In genomic region chr6:84554069-84554468, GRCh38 we compare ENCODE assay signal across 24 cellular contexts.
DNase-seq lines count a peak whose midpoint lies in the region; ATAC-seq, FAIRE-seq and TF ChIP-seq lines count a peak whose summit lies in the region.
"Had no signal": no experiment of that assay in that cellular context is flagged by ENCODE, and none has a peak within 500 bp of the region (broad histone marks: within the 10 kb centered on the region; RNA-seq: fewer than 3 reads in every experiment).

No MANE protein-coding gene starts in this region.

- no peak overlapping the region for H3K4me2 ChIP-seq in HepG2 (ENCODE audit: low read depth, low read length)
- H3K4me2 ChIP-seq: A549 had no signal

- CTCF ChIA-PET in HepG2 (lab: Yijun Ruan, JAX; ENCODE audit: low intra/inter-chr PET ratio, low total read pairs), result no interaction called here

- TF ChIP-seq POLR2A in HepG2 (IDR thresholded peaks at IDR 0.05; ENCODE audit: insufficient read depth in 1 of 2, low read depth in 2 of 2, low read length in 2 of 2), result no peak

- H3K4me1 ChIP-seq in liver (ENCODE audit: control insufficient read depth in 4 of 4, insufficient read depth in 4 of 4, low read length in 3 of 4) (no peaks in the 10 kb centered on the region), HepG2 (ENCODE audit: insufficient read depth, low read length) (no peaks in the 10 kb centered on the region), right cardiac atrium (ENCODE audit: control insufficient read depth, insufficient read depth, low read length) (no peaks in the 10 kb centered on the region)
- H3K4me1 ChIP-seq: A549 had no signal

- DNase-seq in HepG2 (ENCODE audit: low spot score), result no peak
- DNase-seq in cardiac fibroblast (ENCODE audit: low read depth in 2 of 2), result peak; percentile 65 to 82
- no peak for DNase-seq in right cardiac atrium
- no peak for DNase-seq in glomerular visceral epithelial cell (ENCODE audit: extremely low spot score)
- no peak for DNase-seq in H4 (ENCODE audit: low spot score)
- DNase-seq in cortex of kidney (lab: John Stamatoyannopoulos, UW), result no peak
- DNase-seq: activated CD4-positive, alpha-beta T cell treated with anti-CD3 and anti-CD28 coated beads, Interleukin-2, amount 50 U/mL, for 48 hours; activated CD8-positive, alpha-beta memory T cell treated with anti-CD3 and anti-CD28 coated beads, Interleukin-2, amount 50 U/mL, for 4 hours; Calu3; cerebellar nuclear complex; Karpas-422; NCI-H1694; NCI-H2171 treated with DMSO at 0.1 percent for 48 hours; NCI-H524 treated with DMSO at 0.1 percent for 48 hours; stimulated activated CD8-positive, alpha-beta memory T cell treated with anti-CD3 and anti-CD28 coated beads, Interleukin-4, amount 100 ng/mL, for 48 hours; T-helper 1 cell; trophoblast cell had no signal

- no peak overlapping the region for H2AFZ ChIP-seq in HepG2 (ENCODE audit: low read length)

- TF ChIP-seq RAD21 in liver (IDR thresholded peaks at IDR 0.05), result no peak
- TF ChIP-seq RAD21 in HepG2 (CRISPR knock-in tag; IDR thresholded peaks at IDR 0.05), result no peak

- in situ Hi-C loops in HepG2 (cut with HindIII; ENCODE audit: extremely low pct_ligation_motif_present, low pct_unique_long_range_greater_than_20kb), result no loop called here

- H3K79me2 ChIP-seq in HepG2 (ENCODE audit: insufficient read depth, low read length), result no peaks in the 10 kb centered on the region

- H3K4me3 ChIP-seq in liver (ENCODE audit: low read depth in 1 of 3, low read length in 3 of 3) (no peak overlapping the region), HepG2 (replicated peaks in 1 of 3; ENCODE audit: insufficient read depth in 1 of 3, low read depth in 2 of 3, low read length in 3 of 3) (no peak overlapping the region), cardiac fibroblast (replicated peaks in 1 of 2; ENCODE audit: low read depth in 2 of 2, low read length in 2 of 2) (no peak overlapping the region), right cardiac atrium (ENCODE audit: low read length) (no peak overlapping the region)
- H3K4me3 ChIP-seq: A549 had no signal

- H3K9ac ChIP-seq in liver (ENCODE audit: low read depth in 1 of 2, low read length in 2 of 2) (no peak overlapping the region), HepG2 (ENCODE audit: insufficient read depth, low read depth, low read length) (no peak overlapping the region)

- no peak for TF ChIP-seq EP300 in HepG2 (IDR thresholded peaks at IDR 0.05; ENCODE audit: low read depth in 2 of 2, low read length in 2 of 2)
- no peak for TF ChIP-seq EP300 in HepG2 (CRISPR knock-in tag; IDR thresholded peaks at IDR 0.05; ENCODE audit: borderline replicate concordance)

- no peaks in the 10 kb centered on the region for H3K36me3 ChIP-seq in liver (ENCODE audit: control insufficient read depth in 4 of 4, insufficient read depth in 3 of 4, low read depth in 1 of 4, low read length in 3 of 4)
- no peaks in the 10 kb centered on the region for H3K36me3 ChIP-seq in HepG2 (replicated peaks in 1 of 2; ENCODE audit: control insufficient read depth in 1 of 2, insufficient read depth in 2 of 2, low read length in 2 of 2)

- ATAC-seq in HepG2 (no peak), right cardiac atrium (peak; percentile 51 to 74), GM19324 (IDR thresholded peaks at IDR 0.05; ENCODE audit: low FRiP score, unreplicated experiment) (no peak)
- ATAC-seq: A549; activated T-helper 17 cell treated with anti-CD3 and anti-CD28 coated beads, Interleukin-2, amount 50 U/mL, for 72 hours; Panc1 had no signal

- H3K27me3 ChIP-seq in liver (ENCODE audit: control insufficient read depth in 4 of 4, insufficient read depth in 4 of 4, low read length in 3 of 4), result no peaks in the 10 kb centered on the region
- no peaks in the 10 kb centered on the region for H3K27me3 ChIP-seq in HepG2 (ENCODE audit: control insufficient read depth in 1 of 2, insufficient read depth in 2 of 2, low read length in 2 of 2)
- no peaks in the 10 kb centered on the region for H3K27me3 ChIP-seq in right cardiac atrium (ENCODE audit: control insufficient read depth, insufficient read depth)

- intact Hi-C loops in HepG2 (cut with micrococcal nuclease; ENCODE audit: unreplicated experiment), result no loop called here
- intact Hi-C loops in right cardiac atrium (cut with DNase I), result no loop called here

- no peak for FAIRE-seq in HepG2 (lab: Jason Lieb, UNC)
- FAIRE-seq: A549, keratinocyte had no signal

- BruUV-seq in HepG2 (replicated peaks; lab: Mats Ljungman, UMichigan), result no TSS peak

- no peaks in the 10 kb centered on the region for H3K9me3 ChIP-seq in liver (ENCODE audit: control insufficient read depth in 4 of 4, low read length in 3 of 4)
- no peaks in the 10 kb centered on the region for H3K9me3 ChIP-seq in HepG2 (ENCODE audit: low read length)
- H3K9me3 ChIP-seq in right cardiac atrium (ENCODE audit: control insufficient read depth, low read length), result no peaks in the 10 kb centered on the region
- H3K9me3 ChIP-seq: A549 had no signal

- H4K20me1 ChIP-seq in HepG2 (ENCODE audit: insufficient read depth, low read length), result no peaks in the 10 kb centered on the region

- POLR2A ChIA-PET in HepG2 (lab: Yijun Ruan, JAX), result no interaction called here

- TF ChIP-seq CTCF in liver (IDR thresholded peaks at IDR 0.05; ENCODE audit: low read depth, low read length, missing input control), result no peak
- TF ChIP-seq CTCF in HepG2 (CRISPR knock-in tag; IDR thresholded peaks at IDR 0.05), result no peak
- TF ChIP-seq CTCF in cardiac fibroblast (IDR thresholded peaks at IDR 0.05; ENCODE audit: low read depth, low read length), result no peak

- H3K27ac ChIP-seq in liver (ENCODE audit: low read depth in 1 of 2, low read length in 2 of 2) (no peak overlapping the region), HepG2 (ENCODE audit: extremely low read length, insufficient read depth, low read length) (no peak overlapping the region), right cardiac atrium (ENCODE audit: low read length) (no peak overlapping the region)
- H3K27ac ChIP-seq: A549, C4-2B had no signal

TF ChIP-seq in liver, 16 proteins besides CTCF, POLR2A, EP300 and RAD21 (continues in another document):
- TF ChIP-seq NR2F2 (IDR thresholded peaks at IDR 0.05), result no peak
- TF ChIP-seq TAF1 (conservative IDR thresholded peaks at IDR 0.05), result no peak
- peak in 1 of 2 donors; percentile 14 for TF ChIP-seq RXRA (IDR thresholded peaks at IDR 0.05)
- no peak for TF ChIP-seq HNF4G (IDR thresholded peaks at IDR 0.05)
- no peak for TF ChIP-seq JUND (IDR thresholded peaks at IDR 0.05)
- TF ChIP-seq REST (IDR thresholded peaks at IDR 0.05), result no peak
- TF ChIP-seq SP1 (IDR thresholded peaks at IDR 0.05), result no peak
- TF ChIP-seq FOXA2 (IDR thresholded peaks at IDR 0.05), result no peak

TF ChIP-seq in HepG2, 621 proteins besides CTCF, POLR2A, EP300 and RAD21:
- no peak for TF ChIP-seq CREBL2 (CRISPR knock-in tag; IDR thresholded peaks at IDR 0.05; ENCODE audit: borderline replicate concordance)
- TF ChIP-seq JUND (CRISPR knock-in tag; IDR thresholded peaks at IDR 0.05), result no peak
- no peak for TF ChIP-seq ZNF704 (CRISPR knock-in tag; IDR thresholded peaks at IDR 0.05; ENCODE audit: borderline replicate concordance)
- TF ChIP-seq ZNF841 (CRISPR knock-in tag; IDR thresholded peaks at IDR 0.05; ENCODE audit: borderline replicate concordance), result no peak
- no peak for TF ChIP-seq MYPOP (CRISPR knock-in tag; IDR thresholded peaks at IDR 0.05)
- no peak for TF ChIP-seq TFE3 (CRISPR knock-in tag; IDR thresholded peaks at IDR 0.05)
- TF ChIP-seq HIVEP1 (CRISPR knock-in tag; IDR thresholded peaks at IDR 0.05), result no peak
- TF ChIP-seq PTBP1 (IDR thresholded peaks at IDR 0.05; ENCODE audit: low read depth, low read length, poor library complexity, severe bottlenecking), result no peak
TF ChIP-seq in HepG2: peak in this region for 0.

Comparison
In these comparisons a context has a peak if more than half of its experiments do, and no peak if none do; other contexts are left out.
1. ATAC-seq: peak in right cardiac atrium (2 of 2); none in HepG2 (single experiment) and GM19324 (single experiment).
2. DNase-seq: peak in cardiac fibroblast (2 of 2); none in HepG2 (single experiment), right cardiac atrium (0 of 3), glomerular visceral epithelial cell (single experiment), H4 (single experiment) and cortex of kidney (single experiment).